ENCODE assay signal across 15 cellular contexts in the genomic region with DNA sequence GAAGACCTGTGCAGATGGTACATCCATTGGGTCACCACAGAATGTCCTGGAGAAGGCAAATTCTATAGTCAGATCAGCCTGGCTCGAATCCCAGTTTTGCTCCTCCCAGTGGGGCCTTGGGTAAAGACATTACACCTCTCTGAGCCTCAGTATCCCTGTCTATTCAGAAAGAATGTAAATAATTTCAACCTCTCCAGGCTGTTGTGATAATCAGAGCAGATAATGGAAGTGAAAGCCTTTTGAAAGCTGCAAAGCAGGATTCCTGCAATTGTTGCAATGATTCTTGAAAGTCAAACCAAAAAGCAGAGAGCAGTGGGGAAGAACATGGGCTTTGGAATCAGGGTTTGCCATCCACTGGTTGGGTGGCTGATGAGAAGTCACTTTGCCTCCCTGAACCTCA.
A peak's percentile ranks its signal among the peaks of the same experiment; 100 is the strongest.
DNase-seq lines count a peak whose midpoint lies in the region; TF ChIP-seq lines count a peak whose summit lies in the region.
"Had no signal": no experiment of that assay in that cellular context is flagged by ENCODE, and none has a peak within 500 bp of the region (broad histone marks: within the 10 kb centered on the region; RNA-seq: fewer than 3 reads in every experiment).

No MANE protein-coding gene starts in this region.

- WGBS in trophoblast cell (ENCODE audit: extremely low coverage, insufficient coverage, insufficient read length), result no CpG with 5 or more reads among the region's 1 CpG

- peaks cover 12% of the 10 kb centered on the region for H3K79me1 ChIP-seq in trophoblast cell (ENCODE audit: low read length)

- H2BK120ac ChIP-seq in trophoblast cell (ENCODE audit: insufficient read depth, low read length, poor library complexity), result no peak overlapping the region

- no peaks in the 10 kb centered on the region for H3K9me2 ChIP-seq in PC-9 (ENCODE audit: insufficient read depth)

- H3K27ac ChIP-seq in PC-9 (no peak overlapping the region), trophoblast cell (ENCODE audit: low read depth, low read length) (peak overlapping the region; percentile 22)
- H3K27ac ChIP-seq: 22Rv1 had no signal

- no TSS peak for BruUV-seq in PC-9 (replicated peaks; lab: Mats Ljungman, UMichigan)

- H3K9ac ChIP-seq in trophoblast cell (ENCODE audit: low read length), result no peak overlapping the region

- H4K20me1 ChIP-seq in PC-9 (ENCODE audit: insufficient read depth), result no peaks in the 10 kb centered on the region

- no peak overlapping the region for H4K8ac ChIP-seq in trophoblast cell (ENCODE audit: low read depth, low read length)

- no peak overlapping the region for H4K91ac ChIP-seq in trophoblast cell (ENCODE audit: low read depth, low read length)

- intact Hi-C loops in PC-9 (cut with micrococcal nuclease; ENCODE audit: unreplicated experiment), result no loop called here

- H2BK12ac ChIP-seq in trophoblast cell (ENCODE audit: low read length), result no peak overlapping the region

- H3K36me3 ChIP-seq in PC-9 (ENCODE audit: low read depth), result no peaks in the 10 kb centered on the region
- H3K36me3 ChIP-seq in trophoblast cell (ENCODE audit: control insufficient read depth in 1 of 2, insufficient read depth in 2 of 2, low read length in 2 of 2), result no peaks in the 10 kb centered on the region
- H3K36me3 ChIP-seq: BE2C had no signal

- peaks cover 38% of the 10 kb centered on the region for H3K27me3 ChIP-seq in PC-9 (ENCODE audit: insufficient read depth, low read depth)
- H3K27me3 ChIP-seq in trophoblast cell (ENCODE audit: insufficient read depth, low read length), result no peaks in the 10 kb centered on the region

- no peak overlapping the region for H3K4me3 ChIP-seq in PC-9
- no peak overlapping the region for H3K4me3 ChIP-seq in trophoblast cell (ENCODE audit: low read depth, low read length)

- no peak overlapping the region for H2BK5ac ChIP-seq in trophoblast cell (ENCODE audit: low read depth, low read length, poor library complexity)

- H3K18ac ChIP-seq in trophoblast cell (ENCODE audit: low read length), result no peak overlapping the region

- CTCF ChIA-PET in PC-9 (lab: Charles Lee), result no interaction called here

- peak; percentile 27 for DNase-seq in NCI-H345 (lab: John Stamatoyannopoulos, UW)
- no peak for DNase-seq in NCI-H345 treated with DMSO at 0.1 percent for 48 hours (lab: John Stamatoyannopoulos, UW; ENCODE audit: unreplicated experiment)
- DNase-seq in PC-9, result peak; percentile 26 to 75
- DNase-seq in trophoblast cell, result peak; percentile 65 to 95
- DNase-seq in AML-193 (lab: John Stamatoyannopoulos, UW), result no peak
- DNase-seq in AG08395 (ENCODE audit: low spot score), result no peak
- DNase-seq in A172 (ENCODE audit: low spot score), result no peak
- DNase-seq: BE2C; C1 segment of cervical spinal cord; CD4-positive, CD25-positive, alpha-beta regulatory T cell; CD8-positive, alpha-beta memory T cell; COR-L47; GDM1; H9 had no signal

- no peak overlapping the region for H4K12ac ChIP-seq in trophoblast cell (ENCODE audit: low read depth, low read length)

- H3K4me1 ChIP-seq in PC-9 (replicated peaks; ENCODE audit: insufficient read depth) (peaks cover 25% of the 10 kb centered on the region), trophoblast cell (ENCODE audit: control insufficient read depth in 1 of 2, insufficient read depth in 2 of 2, low read length in 2 of 2) (peaks cover 16 to 27% of the 10 kb centered on the region in 2 experiments)
- H3K4me1 ChIP-seq: BE2C had no signal

- H2AFZ ChIP-seq in PC-9 (no peak overlapping the region), trophoblast cell (ENCODE audit: insufficient read depth, low read length, poor library complexity) (no peak overlapping the region)

- no peak for TF ChIP-seq CTCF in PC-9 (conservative IDR thresholded peaks at IDR 0.05)

- POLR2A ChIA-PET in PC-9 (lab: Charles Lee; ENCODE audit: unreplicated experiment), result no interaction called here

- H3K23ac ChIP-seq in trophoblast cell (ENCODE audit: low read length), result no peak overlapping the region

- no peaks in the 10 kb centered on the region for H3K79me2 ChIP-seq in PC-9 (ENCODE audit: low read depth)
- no peaks in the 10 kb centered on the region for H3K79me2 ChIP-seq in trophoblast cell (ENCODE audit: control insufficient read depth, insufficient read depth, low read length, poor library complexity)

- no peak overlapping the region for H2AK5ac ChIP-seq in trophoblast cell (ENCODE audit: low read length)

- no peak overlapping the region for H3K4ac ChIP-seq in trophoblast cell (ENCODE audit: low read depth, low read length)

- H3K4me2 ChIP-seq in PC-9, result no peak overlapping the region
- no peak overlapping the region for H3K4me2 ChIP-seq in trophoblast cell (ENCODE audit: low read length)

- H3K9me3 ChIP-seq in PC-9 (ENCODE audit: insufficient read depth, low read depth) (no peaks in the 10 kb centered on the region), trophoblast cell (ENCODE audit: insufficient read depth, low read depth, low read length) (no peaks in the 10 kb centered on the region)
- H3K9me3 ChIP-seq: BE2C had no signal

- H3K14ac ChIP-seq in trophoblast cell (ENCODE audit: low read length), result no peak overlapping the region

- H3F3A ChIP-seq in PC-9 (ENCODE audit: insufficient read depth, low read depth), result peaks cover 16% of the 10 kb centered on the region; the same call in 1 of the 2 replicates

Comparison
In these comparisons a context has a peak if more than half of its experiments do, and no peak if none do; other contexts are left out.
1. DNase-seq: peak in NCI-H345 (single experiment), PC-9 (2 of 2) and trophoblast cell (2 of 2); none in NCI-H345 treated with DMSO at 0.1 percent for 48 hours (single experiment), AML-193 (0 of 2), AG08395 (single experiment) and A172 (single experiment).